Comparison of ENCODE assay signal across 8 cellular contexts in genomic region chr4:153514688-153515087, GRCh38. TPM values are rescaled to one million over a fixed set of nuclear protein-coding genes. Genes with fewer than 3 reads are reported as not detected.
DNase-seq lines count a peak whose midpoint lies in the region; ATAC-seq, FAIRE-seq and TF ChIP-seq lines count a peak whose summit lies in the region.
"Not testable (repeated sequence)": the region's sequence is repeated elsewhere in the genome, so short reads cannot be mapped to it uniquely, and the experiment has no call there.

No MANE protein-coding gene starts in this region.

- H3K4me1 ChIP-seq in ACC112 (ENCODE audit: control insufficient read depth, insufficient read depth, low read length, unreplicated experiment), result peaks cover 38% of the 10 kb centered on the region
- peaks cover 98% of the 10 kb centered on the region for H3K4me1 ChIP-seq in DOHH2 (ENCODE audit: control insufficient read depth, low read length)
- peaks cover 43% of the 10 kb centered on the region for H3K4me1 ChIP-seq in RWPE2 (ENCODE audit: insufficient read depth, poor library complexity, severe bottlenecking)
- H3K4me1 ChIP-seq in HepG2 (ENCODE audit: insufficient read depth, low read length), result peaks cover 42% of the 10 kb centered on the region
- not testable (repeated sequence) for H3K4me1 ChIP-seq in trophoblast cell (ENCODE audit: control insufficient read depth in 1 of 2, insufficient read depth in 2 of 2, low read length in 2 of 2)

- not testable (repeated sequence) for H3K27me3 Mint-ChIP-seq in T-helper 17 cell

- WGBS in HepG2 (ENCODE audit: low lambda C conversion rate), result 95% methylated on average over 12 of the region's 12 CpGs
- WGBS in trophoblast cell (ENCODE audit: extremely low coverage, insufficient coverage, insufficient read length), result no CpG with 5 or more reads among the region's 12 CpGs

- not testable (repeated sequence) for H2AFZ ChIP-seq in ACC112 (ENCODE audit: low read length, unreplicated experiment); HepG2 (ENCODE audit: low read length); trophoblast cell (ENCODE audit: insufficient read depth, low read length, poor library complexity)

- not testable (repeated sequence) for H2BK12ac ChIP-seq in trophoblast cell (ENCODE audit: low read length)

- not testable (repeated sequence) for ATAC-seq in RWPE2 (ENCODE audit: low read depth); T-helper 17 cell; HepG2

- H2BK120ac ChIP-seq in trophoblast cell (ENCODE audit: insufficient read depth, low read length, poor library complexity), result not testable (repeated sequence)

- H3K9ac ChIP-seq in HepG2 (ENCODE audit: insufficient read depth, low read depth, low read length); trophoblast cell (ENCODE audit: low read length): not testable (repeated sequence)

- peak overlapping the region; percentile 19 for H3K4me2 ChIP-seq in DOHH2 (ENCODE audit: low read length)
- H3K4me2 ChIP-seq in HepG2 (ENCODE audit: low read depth, low read length); trophoblast cell (ENCODE audit: low read length): not testable (repeated sequence)

- TF ChIP-seq RAD21 in Ishikawa (IDR thresholded peaks at IDR 0.05; ENCODE audit: low read depth); HepG2 (CRISPR knock-in tag; IDR thresholded peaks at IDR 0.05): not testable (repeated sequence)

- peak overlapping the region; percentile 83 for H3K27ac Mint-ChIP-seq in T-helper 17 cell

- H3K4me3 ChIP-seq in ACC112 (ENCODE audit: low read depth, low read length); DOHH2 (ENCODE audit: low read length); RWPE2 (ENCODE audit: severe bottlenecking); coronary artery; HepG2 (replicated peaks in 1 of 3; ENCODE audit: insufficient read depth in 1 of 3, low read depth in 2 of 3, low read length in 3 of 3); trophoblast cell (ENCODE audit: low read depth, low read length): not testable (repeated sequence)

- peaks cover 55% of the 10 kb centered on the region for H3K4me1 Mint-ChIP-seq in T-helper 17 cell

- H3K36me3 Mint-ChIP-seq in T-helper 17 cell (ENCODE audit: low read depth), result not testable (repeated sequence)

- peaks cover 55% of the 10 kb centered on the region for H4K20me1 ChIP-seq in DOHH2 (ENCODE audit: control insufficient read depth, insufficient read depth, low read depth, low read length)
- not testable (repeated sequence) for H4K20me1 ChIP-seq in HepG2 (ENCODE audit: insufficient read depth, low read length)

- H3K9me3 ChIP-seq in DOHH2 (ENCODE audit: control insufficient read depth, insufficient read depth, low read length); RWPE2 (ENCODE audit: severe bottlenecking); T-helper 17 cell (ENCODE audit: control insufficient read depth, low read length, poor library complexity, severe bottlenecking); HepG2 (ENCODE audit: low read length); trophoblast cell (ENCODE audit: insufficient read depth, low read depth, low read length): not testable (repeated sequence)

- not testable (repeated sequence) for H4K91ac ChIP-seq in trophoblast cell (ENCODE audit: low read depth, low read length)

- not testable (repeated sequence) for H3K36me3 ChIP-seq in ACC112 (ENCODE audit: insufficient read depth, low read length); RWPE2 (ENCODE audit: low read depth); HepG2 (replicated peaks in 1 of 2; ENCODE audit: control insufficient read depth in 1 of 2, insufficient read depth in 2 of 2, low read length in 2 of 2); trophoblast cell (ENCODE audit: control insufficient read depth in 1 of 2, insufficient read depth in 2 of 2, low read length in 2 of 2)
- peaks cover 97% of the 10 kb centered on the region for H3K36me3 ChIP-seq in DOHH2 (ENCODE audit: control insufficient read depth, low read length)

- DNase-seq in RWPE2 (ENCODE audit: low spot score); T-helper 17 cell; coronary artery (ENCODE audit: low spot score); HepG2 (ENCODE audit: low spot score); trophoblast cell: not testable (repeated sequence)

- BruUV-seq in HepG2 (replicated peaks; lab: Mats Ljungman, UMichigan), result not testable (repeated sequence)

- not testable (repeated sequence) for H4K12ac ChIP-seq in trophoblast cell (ENCODE audit: low read depth, low read length)

- H3K23ac ChIP-seq in trophoblast cell (ENCODE audit: low read length), result not testable (repeated sequence)

- POLR2A ChIA-PET in HepG2 (lab: Yijun Ruan, JAX), result not testable (repeated sequence)

- not testable (repeated sequence) for H4K8ac ChIP-seq in trophoblast cell (ENCODE audit: low read depth, low read length)

- not testable (repeated sequence) for H3K4me3 Mint-ChIP-seq in T-helper 17 cell

- CTCF ChIA-PET in HepG2 (lab: Yijun Ruan, JAX; ENCODE audit: low intra/inter-chr PET ratio, low total read pairs), result not testable (repeated sequence)

- not testable (repeated sequence) for H2AK5ac ChIP-seq in trophoblast cell (ENCODE audit: low read length)

- TF ChIP-seq EP300 in Ishikawa (IDR thresholded peaks at IDR 0.05; ENCODE audit: borderline replicate concordance); HepG2 (IDR thresholded peaks at IDR 0.05; ENCODE audit: low read depth in 2 of 2, low read length in 2 of 2); HepG2 (CRISPR knock-in tag; IDR thresholded peaks at IDR 0.05; ENCODE audit: borderline replicate concordance): not testable (repeated sequence)

- H3K79me2 ChIP-seq in ACC112 (ENCODE audit: control insufficient read depth, insufficient read depth, low read length, unreplicated experiment); HepG2 (ENCODE audit: insufficient read depth, low read length); trophoblast cell (ENCODE audit: control insufficient read depth, insufficient read depth, low read length, poor library complexity): not testable (repeated sequence)
- H3K79me2 ChIP-seq in DOHH2 (ENCODE audit: control insufficient read depth, low read length), result peaks cover 100% of the 10 kb centered on the region

- not testable (repeated sequence) for TF ChIP-seq CTCF in DOHH2 (IDR thresholded peaks at IDR 0.05; ENCODE audit: low read depth, low read length, poor library complexity, severe bottlenecking); RWPE2 (IDR thresholded peaks at IDR 0.05; ENCODE audit: poor library complexity, severe bottlenecking); coronary artery (IDR thresholded peaks at IDR 0.05); HepG2 (CRISPR knock-in tag; IDR thresholded peaks at IDR 0.05)

- H3K18ac ChIP-seq in trophoblast cell (ENCODE audit: low read length), result peak overlapping the region; percentile 45

- in situ Hi-C loops in HepG2 (cut with HindIII; ENCODE audit: extremely low pct_ligation_motif_present, low pct_unique_long_range_greater_than_20kb), result not testable (repeated sequence)

- not testable (repeated sequence) for H3K79me1 ChIP-seq in trophoblast cell (ENCODE audit: low read length)

- H3K27ac ChIP-seq in ACC112 (ENCODE audit: low read depth, low read length), result peak overlapping the region; percentile 83
- H3K27ac ChIP-seq in DOHH2 (ENCODE audit: low read depth, low read length); HepG2 (ENCODE audit: extremely low read length, insufficient read depth, low read length); trophoblast cell (ENCODE audit: low read depth, low read length): not testable (repeated sequence)
- peak overlapping the region; percentile 79 for H3K27ac ChIP-seq in RWPE2 (ENCODE audit: poor library complexity, severe bottlenecking)
- H3K27ac ChIP-seq in coronary artery, result peak overlapping the region; percentile 6 to 64

- H3F3A ChIP-seq in DOHH2 (ENCODE audit: control insufficient read depth, insufficient read depth), result peaks cover 76% of the 10 kb centered on the region

- H3K9me2 ChIP-seq in DOHH2 (replicated peaks; ENCODE audit: control insufficient read depth, low read length), result not testable (repeated sequence)

- not testable (repeated sequence) for H3K4ac ChIP-seq in trophoblast cell (ENCODE audit: low read depth, low read length)

- TF ChIP-seq POLR2A in HepG2 (IDR thresholded peaks at IDR 0.05; ENCODE audit: insufficient read depth in 1 of 2, low read depth in 2 of 2, low read length in 2 of 2), result not testable (repeated sequence)

- FAIRE-seq in HepG2 (lab: Jason Lieb, UNC), result not testable (repeated sequence)

- H3K14ac ChIP-seq in trophoblast cell (ENCODE audit: low read length), result not testable (repeated sequence)

- not testable (repeated sequence) for H2BK5ac ChIP-seq in trophoblast cell (ENCODE audit: low read depth, low read length, poor library complexity)

- not testable (repeated sequence) for H3K27me3 ChIP-seq in ACC112 (ENCODE audit: insufficient read depth, low read length); DOHH2 (ENCODE audit: control insufficient read depth, low read length); RWPE2 (ENCODE audit: insufficient read depth, poor library complexity, severe bottlenecking); HepG2 (ENCODE audit: control insufficient read depth in 1 of 2, insufficient read depth in 2 of 2, low read length in 2 of 2); trophoblast cell (ENCODE audit: insufficient read depth, low read length)

- intact Hi-C loops in HepG2 (cut with micrococcal nuclease; ENCODE audit: unreplicated experiment), result loop anchor here (5.0 kb wide), 2 partner anchors 47 to 53 kb away; partner anchors contain the start of gene TMEM131L

RNA-seq across cellular contexts. Expression of gene TMEM131L, which starts 48.5 kb away (rescaled TPM):
- total RNA-seq in T-helper 17 cell (10 to 100 TPM; 83.8 to 92.7 TPM), HepG2 (2016; rRNA removed; fragmentation: Illumina TruSeq; extraction: Trizol) (2.4 and 4.5 TPM in 2 replicates)
- total RNA-seq in HepG2 (2016; cell fraction: cytosol; rRNA removed; fragmentation: Illumina TruSeq; extraction: Trizol; ENCODE audit: low read depth), result 1.2 and 1.4 TPM in 2 replicates
- total RNA-seq in HepG2 (2016; cell fraction: insoluble cytoplasmic fraction; rRNA removed; fragmentation: Illumina TruSeq; extraction: Trizol), result 2.7 and 4.5 TPM in 2 replicates
- 1.1 and 2.7 TPM in 2 replicates for total RNA-seq in HepG2 (2016; cell fraction: membrane; rRNA removed; fragmentation: Illumina TruSeq; extraction: Trizol)
- 10.8 and 10.9 TPM in 2 replicates for total RNA-seq in HepG2 (2016; cell fraction: nucleus; rRNA removed; fragmentation: Illumina TruSeq; extraction: Trizol)
- 2.2 and 2.8 TPM in 2 replicates for polyA plus RNA-seq in HepG2 (2011; rRNA removed)
- 1.3 and 2.2 TPM in 2 replicates for polyA plus RNA-seq in HepG2 (2011; cell fraction: cytosol; rRNA removed)
- 4.1 and 4.5 TPM in 2 replicates for polyA plus RNA-seq in HepG2 (2011; cell fraction: nucleus; rRNA removed)
- polyA plus RNA-seq in HepG2 (2012), result 2.3 and 5.2 TPM in 2 replicates
- polyA plus RNA-seq in HepG2 (2016; cell fraction: cytosol; fragmentation: Illumina TruSeq; extraction: Trizol; ENCODE audit: low read depth), result 0.16 and 0.25 TPM in 2 replicates
- 1.7 and 2.1 TPM in 2 replicates for polyA plus RNA-seq in HepG2 (2016; cell fraction: insoluble cytoplasmic fraction; fragmentation: Illumina TruSeq; extraction: Trizol; ENCODE audit: low read depth)
- polyA plus RNA-seq in HepG2 (2016; cell fraction: membrane; fragmentation: Illumina TruSeq; extraction: Trizol; ENCODE audit: low read depth), result 0.18 and 0.30 TPM in 2 replicates
- polyA plus RNA-seq in HepG2 (2016; cell fraction: nucleus; fragmentation: Illumina TruSeq; extraction: Trizol; ENCODE audit: insufficient read depth, low read depth), result 6.6 and 8.4 TPM in 2 replicates
- 5.2 and 8.7 TPM in 2 replicates for polyA minus RNA-seq in HepG2 (2011; rRNA and poly(A)+ RNA removed; ENCODE audit: low replicate concordance)
- polyA minus RNA-seq in HepG2 (2011; cell fraction: cytosol; rRNA and poly(A)+ RNA removed), result 3.6 and 7.2 TPM in 2 replicates
- 10.8 and 14.8 TPM in 2 replicates for polyA minus RNA-seq in HepG2 (2011; cell fraction: nucleus; rRNA and poly(A)+ RNA removed)
- polyA plus RNA-seq in trophoblast cell (2013), result 8.3 and 8.9 TPM in 2 replicates

Comparison
In these comparisons a context has a peak if more than half of its experiments do, and no peak if none do; other contexts are left out.
1. RNA of gene TMEM131L, which starts 48.5 kb away (total RNA-seq): 83.8 to 92.7 TPM in T-helper 17 cell; 1.1 to 10.9 TPM in HepG2; every median in the first group is over 4 times any median in the second.